Comparison of ENCODE assay signal across 6 cellular contexts in the genomic region with DNA sequence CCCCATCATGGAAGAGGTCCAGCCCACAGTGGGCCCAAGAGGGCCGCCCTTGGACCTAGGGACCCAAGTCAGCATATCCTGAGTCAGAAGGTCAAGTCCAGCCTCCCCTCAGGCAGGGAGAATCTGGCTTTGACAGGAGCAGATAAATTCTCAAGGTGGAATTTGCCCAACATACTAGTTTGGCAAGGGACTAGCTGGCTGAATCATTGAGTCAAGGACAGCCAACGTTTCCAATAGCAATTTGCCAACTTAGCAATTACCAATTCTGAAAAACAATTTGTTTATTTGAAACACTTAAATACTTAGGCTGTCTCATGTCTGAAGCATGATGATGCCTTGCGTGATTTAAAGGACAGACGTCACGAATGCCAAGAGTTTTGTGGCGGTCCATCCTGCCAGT. TPM values are rescaled to one million over a fixed set of nuclear protein-coding genes. Genes with fewer than 3 reads are reported as not detected.
"Had no signal": no experiment of that assay in that cellular context is flagged by ENCODE, and none has a peak within 500 bp of the region (broad histone marks: within the 10 kb centered on the region; RNA-seq: fewer than 3 reads in every experiment).

No MANE protein-coding gene starts in this region.

RNA-seq across cellular contexts. Expression of a gene that starts 2.7 kb away (rescaled TPM):
- total RNA-seq: GM23248, GM23338, H1, H4, H7, H9 had no signal
- polyA plus RNA-seq: GM23248, GM23338, H1 had no signal
